Comparison of ENCODE assay signal across 10 cellular contexts in genomic region chr7:145700488-145700887, GRCh38.
"Had no signal": no experiment of that assay in that cellular context is flagged by ENCODE, and none has a peak within 500 bp of the region (broad histone marks: within the 10 kb centered on the region; RNA-seq: fewer than 3 reads in every experiment).

No MANE protein-coding gene starts in this region.

- ATAC-seq: GM23338, HCT116 had no signal

- H2AFZ ChIP-seq: GM23248, GM23338 had no signal

- H3K4me1 ChIP-seq: HAP-1 had no signal

- DNase-seq: GM23248, GOT3, H7, H9, HFFc6 had no signal

- H3K9ac ChIP-seq: GM23248 had no signal

- H3K9me3 ChIP-seq: HAP-1 had no signal

- H3K36me3 ChIP-seq: HAP-1 had no signal

- H3K4me2 ChIP-seq: GM23338 had no signal

- H3K27ac ChIP-seq: GM23248 had no signal

- FAIRE-seq: H1, H54 had no signal

- H3K4me3 ChIP-seq: GM23248, GM23338, HAP-1 had no signal
